ENCODE assay signal across 1 cellular context in the genomic region with DNA sequence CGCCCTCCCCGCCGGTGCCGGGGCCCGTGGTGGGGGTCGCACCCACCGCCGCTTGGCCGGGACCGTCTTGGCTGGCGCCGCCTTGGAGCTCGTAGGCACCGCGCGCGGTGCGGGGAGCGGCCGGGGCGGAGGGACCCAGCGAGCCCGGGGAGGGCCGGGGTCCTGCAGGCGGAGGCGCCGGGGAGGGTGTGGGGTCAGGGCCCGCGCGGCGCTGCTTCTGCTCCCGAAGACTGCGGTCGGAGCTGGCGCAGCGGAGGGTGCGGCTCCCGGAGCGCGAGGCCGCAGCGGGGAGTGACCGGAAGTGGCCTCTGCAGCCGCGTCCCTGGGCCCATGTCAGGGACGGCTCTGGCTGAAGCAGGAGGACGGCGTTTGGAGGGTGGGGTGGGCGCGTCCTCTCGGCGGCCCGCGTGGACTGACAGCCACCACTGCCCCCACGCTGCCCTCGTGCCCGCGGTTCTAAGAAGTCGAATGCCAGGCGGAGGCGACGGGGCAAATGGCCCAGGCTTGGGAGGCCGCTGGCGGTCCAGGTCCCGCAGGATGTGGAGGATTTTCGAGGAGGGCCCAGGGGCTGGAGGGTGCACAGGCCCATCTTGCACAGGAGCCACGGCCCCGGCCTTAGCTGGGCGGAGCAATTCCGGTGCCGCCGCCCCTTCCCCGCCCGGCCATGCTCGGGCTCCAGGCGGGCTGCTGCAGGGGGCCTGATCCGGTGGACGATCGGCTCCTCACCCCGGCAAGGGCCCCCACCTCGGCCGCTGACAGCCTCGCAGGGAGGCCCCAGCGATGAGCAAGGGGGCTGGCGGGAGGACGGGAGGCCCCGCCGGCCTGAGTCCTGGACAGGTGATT.
TF ChIP-seq lines count a peak whose summit lies in the region.

No MANE protein-coding gene starts in this region.

TF ChIP-seq in HepG2, 621 proteins besides CTCF, POLR2A, EP300 and RAD21 (continued from another document and continues in another):
- peak; percentile 57; the same call in 1 of the 2 replicates for TF ChIP-seq SP4 (CRISPR knock-in tag; IDR thresholded peaks at IDR 0.05)
- TF ChIP-seq, protein P1, sequence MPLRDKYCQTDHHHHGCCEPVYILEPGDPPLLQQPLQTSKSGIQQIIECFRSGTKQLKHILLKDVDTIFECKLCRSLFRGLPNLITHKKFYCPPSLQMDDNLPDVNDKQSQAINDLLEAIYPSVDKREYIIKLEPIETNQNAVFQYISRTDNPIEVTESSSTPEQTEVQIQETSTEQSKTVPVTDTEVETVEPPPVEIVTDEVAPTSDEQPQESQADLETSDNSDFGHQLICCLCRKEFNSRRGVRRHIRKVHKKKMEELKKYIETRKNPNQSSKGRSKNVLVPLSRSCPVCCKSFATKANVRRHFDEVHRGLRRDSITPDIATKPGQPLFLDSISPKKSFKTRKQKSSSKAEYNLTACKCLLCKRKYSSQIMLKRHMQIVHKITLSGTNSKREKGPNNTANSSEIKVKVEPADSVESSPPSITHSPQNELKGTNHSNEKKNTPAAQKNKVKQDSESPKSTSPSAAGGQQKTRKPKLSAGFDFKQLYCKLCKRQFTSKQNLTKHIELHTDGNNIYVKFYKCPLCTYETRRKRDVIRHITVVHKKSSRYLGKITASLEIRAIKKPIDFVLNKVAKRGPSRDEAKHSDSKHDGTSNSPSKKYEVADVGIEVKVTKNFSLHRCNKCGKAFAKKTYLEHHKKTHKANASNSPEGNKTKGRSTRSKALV (CRISPR knock-in tag; IDR thresholded peaks at IDR 0.05): 0 out of 2 replicates have a peak, but pooled peaks have one; percentile 1
- no peak for TF ChIP-seq ZNF337 (CRISPR knock-in tag; IDR thresholded peaks at IDR 0.05; ENCODE audit: borderline replicate concordance, low read depth)
- TF ChIP-seq LCORL (IDR thresholded peaks at IDR 0.05): no peak
- TF ChIP-seq LCORL (CRISPR knock-in tag; IDR thresholded peaks at IDR 0.05): peak; percentile 61
- no peak for TF ChIP-seq NAIF1 (CRISPR knock-in tag; IDR thresholded peaks at IDR 0.05; ENCODE audit: borderline replicate concordance)
- TF ChIP-seq, protein P2, sequence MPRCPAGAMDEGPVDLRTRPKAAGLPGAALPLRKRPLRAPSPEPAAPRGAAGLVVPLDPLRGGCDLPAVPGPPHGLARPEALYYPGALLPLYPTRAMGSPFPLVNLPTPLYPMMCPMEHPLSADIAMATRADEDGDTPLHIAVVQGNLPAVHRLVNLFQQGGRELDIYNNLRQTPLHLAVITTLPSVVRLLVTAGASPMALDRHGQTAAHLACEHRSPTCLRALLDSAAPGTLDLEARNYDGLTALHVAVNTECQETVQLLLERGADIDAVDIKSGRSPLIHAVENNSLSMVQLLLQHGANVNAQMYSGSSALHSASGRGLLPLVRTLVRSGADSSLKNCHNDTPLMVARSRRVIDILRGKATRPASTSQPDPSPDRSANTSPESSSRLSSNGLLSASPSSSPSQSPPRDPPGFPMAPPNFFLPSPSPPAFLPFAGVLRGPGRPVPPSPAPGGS (CRISPR knock-in tag; IDR thresholded peaks at IDR 0.05): peak; percentile 63; the same call in 1 of the 2 replicates
- TF ChIP-seq ZNF790 (CRISPR knock-in tag; IDR thresholded peaks at IDR 0.05; ENCODE audit: borderline replicate concordance): peak; percentile 92; the same call in 1 of the 2 replicates
- 0 out of 2 replicates have a peak, but pooled peaks have one; percentile 83 for TF ChIP-seq ZNF354B (CRISPR knock-in tag; IDR thresholded peaks at IDR 0.05)
- TF ChIP-seq, protein P3, sequence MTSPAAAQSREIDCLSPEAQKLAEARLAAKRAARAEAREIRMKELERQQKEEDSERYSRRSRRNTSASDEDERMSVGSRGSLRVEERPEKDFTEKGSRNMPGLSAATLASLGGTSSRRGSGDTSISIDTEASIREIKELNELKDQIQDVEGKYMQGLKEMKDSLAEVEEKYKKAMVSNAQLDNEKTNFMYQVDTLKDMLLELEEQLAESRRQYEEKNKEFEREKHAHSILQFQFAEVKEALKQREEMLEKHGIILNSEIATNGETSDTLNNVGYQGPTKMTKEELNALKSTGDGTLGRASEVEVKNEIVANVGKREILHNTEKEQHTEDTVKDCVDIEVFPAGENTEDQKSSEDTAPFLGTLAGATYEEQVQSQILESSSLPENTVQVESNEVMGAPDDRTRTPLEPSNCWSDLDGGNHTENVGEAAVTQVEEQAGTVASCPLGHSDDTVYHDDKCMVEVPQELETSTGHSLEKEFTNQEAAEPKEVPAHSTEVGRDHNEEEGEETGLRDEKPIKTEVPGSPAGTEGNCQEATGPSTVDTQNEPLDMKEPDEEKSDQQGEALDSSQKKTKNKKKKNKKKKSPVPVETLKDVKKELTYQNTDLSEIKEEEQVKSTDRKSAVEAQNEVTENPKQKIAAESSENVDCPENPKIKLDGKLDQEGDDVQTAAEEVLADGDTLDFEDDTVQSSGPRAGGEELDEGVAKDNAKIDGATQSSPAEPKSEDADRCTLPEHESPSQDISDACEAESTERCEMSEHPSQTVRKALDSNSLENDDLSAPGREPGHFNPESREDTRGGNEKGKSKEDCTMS (CRISPR knock-in tag; conservative IDR thresholded peaks at IDR 0.05): no peak
- no peak; the same call in 1 of the 2 replicates for TF ChIP-seq ZSCAN25 (CRISPR knock-in tag; IDR thresholded peaks at IDR 0.05)
- no peak for TF ChIP-seq SRSF1 (optimal IDR thresholded peaks at IDR 0.05; ENCODE audit: low read depth, low read length)
- no peak for TF ChIP-seq HDAC6 (IDR thresholded peaks at IDR 0.05; ENCODE audit: low read depth, low read length)
- TF ChIP-seq MIER3 (CRISPR knock-in tag; IDR thresholded peaks at IDR 0.05; ENCODE audit: borderline replicate concordance): no peak
- TF ChIP-seq, protein P4, sequence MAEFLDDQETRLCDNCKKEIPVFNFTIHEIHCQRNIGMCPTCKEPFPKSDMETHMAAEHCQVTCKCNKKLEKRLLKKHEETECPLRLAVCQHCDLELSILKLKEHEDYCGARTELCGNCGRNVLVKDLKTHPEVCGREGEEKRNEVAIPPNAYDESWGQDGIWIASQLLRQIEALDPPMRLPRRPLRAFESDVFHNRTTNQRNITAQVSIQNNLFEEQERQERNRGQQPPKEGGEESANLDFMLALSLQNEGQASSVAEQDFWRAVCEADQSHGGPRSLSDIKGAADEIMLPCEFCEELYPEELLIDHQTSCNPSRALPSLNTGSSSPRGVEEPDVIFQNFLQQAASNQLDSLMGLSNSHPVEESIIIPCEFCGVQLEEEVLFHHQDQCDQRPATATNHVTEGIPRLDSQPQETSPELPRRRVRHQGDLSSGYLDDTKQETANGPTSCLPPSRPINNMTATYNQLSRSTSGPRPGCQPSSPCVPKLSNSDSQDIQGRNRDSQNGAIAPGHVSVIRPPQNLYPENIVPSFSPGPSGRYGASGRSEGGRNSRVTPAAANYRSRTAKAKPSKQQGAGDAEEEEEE (CRISPR knock-in tag; IDR thresholded peaks at IDR 0.05; ENCODE audit: borderline replicate concordance): no peak
- TF ChIP-seq ZNF598 (CRISPR knock-in tag; IDR thresholded peaks at IDR 0.05; ENCODE audit: borderline replicate concordance): peak; percentile 53; the same call in 1 of the 2 replicates
- TF ChIP-seq ZBTB7A (CRISPR knock-in tag; IDR thresholded peaks at IDR 0.05): no peak
- TF ChIP-seq, protein P5, sequence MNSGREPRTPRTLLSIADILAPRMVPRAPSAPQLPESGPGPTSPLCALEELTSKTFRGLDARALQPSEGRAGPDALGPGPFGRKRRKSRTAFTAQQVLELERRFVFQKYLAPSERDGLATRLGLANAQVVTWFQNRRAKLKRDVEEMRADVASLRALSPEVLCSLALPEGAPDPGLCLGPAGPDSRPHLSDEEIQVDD (CRISPR knock-in tag; IDR thresholded peaks at IDR 0.05; ENCODE audit: borderline replicate concordance): no peak
- no peak; the same call in 1 of the 2 replicates for TF ChIP-seq MEIS2 (CRISPR knock-in tag; IDR thresholded peaks at IDR 0.05)
- TF ChIP-seq CENPT (CRISPR knock-in tag; IDR thresholded peaks at IDR 0.05; ENCODE audit: low read depth): no peak
- TF ChIP-seq, protein P6, sequence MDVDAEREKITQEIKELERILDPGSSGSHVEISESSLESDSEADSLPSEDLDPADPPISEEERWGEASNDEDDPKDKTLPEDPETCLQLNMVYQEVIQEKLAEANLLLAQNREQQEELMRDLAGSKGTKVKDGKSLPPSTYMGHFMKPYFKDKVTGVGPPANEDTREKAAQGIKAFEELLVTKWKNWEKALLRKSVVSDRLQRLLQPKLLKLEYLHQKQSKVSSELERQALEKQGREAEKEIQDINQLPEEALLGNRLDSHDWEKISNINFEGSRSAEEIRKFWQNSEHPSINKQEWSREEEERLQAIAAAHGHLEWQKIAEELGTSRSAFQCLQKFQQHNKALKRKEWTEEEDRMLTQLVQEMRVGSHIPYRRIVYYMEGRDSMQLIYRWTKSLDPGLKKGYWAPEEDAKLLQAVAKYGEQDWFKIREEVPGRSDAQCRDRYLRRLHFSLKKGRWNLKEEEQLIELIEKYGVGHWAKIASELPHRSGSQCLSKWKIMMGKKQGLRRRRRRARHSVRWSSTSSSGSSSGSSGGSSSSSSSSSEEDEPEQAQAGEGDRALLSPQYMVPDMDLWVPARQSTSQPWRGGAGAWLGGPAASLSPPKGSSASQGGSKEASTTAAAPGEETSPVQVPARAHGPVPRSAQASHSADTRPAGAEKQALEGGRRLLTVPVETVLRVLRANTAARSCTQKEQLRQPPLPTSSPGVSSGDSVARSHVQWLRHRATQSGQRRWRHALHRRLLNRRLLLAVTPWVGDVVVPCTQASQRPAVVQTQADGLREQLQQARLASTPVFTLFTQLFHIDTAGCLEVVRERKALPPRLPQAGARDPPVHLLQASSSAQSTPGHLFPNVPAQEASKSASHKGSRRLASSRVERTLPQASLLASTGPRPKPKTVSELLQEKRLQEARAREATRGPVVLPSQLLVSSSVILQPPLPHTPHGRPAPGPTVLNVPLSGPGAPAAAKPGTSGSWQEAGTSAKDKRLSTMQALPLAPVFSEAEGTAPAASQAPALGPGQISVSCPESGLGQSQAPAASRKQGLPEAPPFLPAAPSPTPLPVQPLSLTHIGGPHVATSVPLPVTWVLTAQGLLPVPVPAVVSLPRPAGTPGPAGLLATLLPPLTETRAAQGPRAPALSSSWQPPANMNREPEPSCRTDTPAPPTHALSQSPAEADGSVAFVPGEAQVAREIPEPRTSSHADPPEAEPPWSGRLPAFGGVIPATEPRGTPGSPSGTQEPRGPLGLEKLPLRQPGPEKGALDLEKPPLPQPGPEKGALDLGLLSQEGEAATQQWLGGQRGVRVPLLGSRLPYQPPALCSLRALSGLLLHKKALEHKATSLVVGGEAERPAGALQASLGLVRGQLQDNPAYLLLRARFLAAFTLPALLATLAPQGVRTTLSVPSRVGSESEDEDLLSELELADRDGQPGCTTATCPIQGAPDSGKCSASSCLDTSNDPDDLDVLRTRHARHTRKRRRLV (CRISPR knock-in tag; IDR thresholded peaks at IDR 0.05): 0 out of 2 replicates have a peak, but pooled peaks have one; percentile 24
- TF ChIP-seq MED8 (CRISPR knock-in tag; IDR thresholded peaks at IDR 0.05; ENCODE audit: insufficient replicate concordance): peak; percentile 67
- TF ChIP-seq IKZF1 (IDR thresholded peaks at IDR 0.05): no peak
- TF ChIP-seq TAF15 (IDR thresholded peaks at IDR 0.05; ENCODE audit: low read depth, low read length, poor library complexity, severe bottlenecking): no peak
- TF ChIP-seq ZNF747 (CRISPR knock-in tag; IDR thresholded peaks at IDR 0.05; ENCODE audit: borderline replicate concordance): peak; percentile 81; the same call in 1 of the 2 replicates
- TF ChIP-seq, protein P7, sequence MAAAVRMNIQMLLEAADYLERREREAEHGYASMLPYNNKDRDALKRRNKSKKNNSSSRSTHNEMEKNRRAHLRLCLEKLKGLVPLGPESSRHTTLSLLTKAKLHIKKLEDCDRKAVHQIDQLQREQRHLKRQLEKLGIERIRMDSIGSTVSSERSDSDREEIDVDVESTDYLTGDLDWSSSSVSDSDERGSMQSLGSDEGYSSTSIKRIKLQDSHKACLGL (CRISPR knock-in tag; IDR thresholded peaks at IDR 0.05): peak; percentile 83
- no peak; the same call in none of the 2 replicates for TF ChIP-seq BORCS8-MEF2B (CRISPR knock-in tag; IDR thresholded peaks at IDR 0.05)
- TF ChIP-seq ZNF839 (CRISPR knock-in tag; IDR thresholded peaks at IDR 0.05; ENCODE audit: borderline replicate concordance): peak; percentile 13; the same call in 1 of the 2 replicates
- no peak for TF ChIP-seq SCMH1 (CRISPR knock-in tag; IDR thresholded peaks at IDR 0.05; ENCODE audit: borderline replicate concordance)
- TF ChIP-seq ZNF724P (CRISPR knock-in tag; IDR thresholded peaks at IDR 0.05; ENCODE audit: borderline replicate concordance): peak; percentile 75; the same call in 1 of the 2 replicates
- no peak for TF ChIP-seq NFRKB (IDR thresholded peaks at IDR 0.05)
- TF ChIP-seq HOXA7 (CRISPR knock-in tag; IDR thresholded peaks at IDR 0.05): no peak
- 0 out of 2 replicates have a peak, but pooled peaks have one; percentile 10 for TF ChIP-seq AHR (CRISPR knock-in tag; IDR thresholded peaks at IDR 0.05)
- no peak for TF ChIP-seq RFX5 (IDR thresholded peaks at IDR 0.05; ENCODE audit: low read depth, low read length)
- no peak; the same call in 1 of the 2 replicates for TF ChIP-seq CAMTA2 (CRISPR knock-in tag; IDR thresholded peaks at IDR 0.05; ENCODE audit: borderline replicate concordance)
- TF ChIP-seq ZNF713 (CRISPR knock-in tag; IDR thresholded peaks at IDR 0.05): 0 out of 2 replicates have a peak, but pooled peaks have one; percentile 1
- TF ChIP-seq DMAP1 (CRISPR knock-in tag; IDR thresholded peaks at IDR 0.05): peak; percentile 85
- TF ChIP-seq SETDB1 (CRISPR knock-in tag; IDR thresholded peaks at IDR 0.05; ENCODE audit: borderline replicate concordance): no peak
- no peak; the same call in none of the 2 replicates for TF ChIP-seq ZNF782 (CRISPR knock-in tag; IDR thresholded peaks at IDR 0.05; ENCODE audit: borderline replicate concordance)
- no peak for TF ChIP-seq RARG (CRISPR knock-in tag; IDR thresholded peaks at IDR 0.05; ENCODE audit: low read depth)
- peak; percentile 85 for TF ChIP-seq ETV5 (CRISPR knock-in tag; IDR thresholded peaks at IDR 0.05; ENCODE audit: borderline replicate concordance)
- 0 out of 2 replicates have a peak, but pooled peaks have one; percentile 35 for TF ChIP-seq ZNF546 (CRISPR knock-in tag; conservative IDR thresholded peaks at IDR 0.05)
- peak; percentile 44; the same call in 1 of the 2 replicates for TF ChIP-seq ZNF180 (CRISPR knock-in tag; IDR thresholded peaks at IDR 0.05; ENCODE audit: borderline replicate concordance, low read depth)
- TF ChIP-seq SUZ12 (IDR thresholded peaks at IDR 0.05; ENCODE audit: low read depth, low read length): no peak
- TF ChIP-seq MATR3 (CRISPR knock-in tag; IDR thresholded peaks at IDR 0.05): no peak
- peak; percentile 81 for TF ChIP-seq MXD4 (CRISPR knock-in tag; IDR thresholded peaks at IDR 0.05)
- TF ChIP-seq, protein P8, sequence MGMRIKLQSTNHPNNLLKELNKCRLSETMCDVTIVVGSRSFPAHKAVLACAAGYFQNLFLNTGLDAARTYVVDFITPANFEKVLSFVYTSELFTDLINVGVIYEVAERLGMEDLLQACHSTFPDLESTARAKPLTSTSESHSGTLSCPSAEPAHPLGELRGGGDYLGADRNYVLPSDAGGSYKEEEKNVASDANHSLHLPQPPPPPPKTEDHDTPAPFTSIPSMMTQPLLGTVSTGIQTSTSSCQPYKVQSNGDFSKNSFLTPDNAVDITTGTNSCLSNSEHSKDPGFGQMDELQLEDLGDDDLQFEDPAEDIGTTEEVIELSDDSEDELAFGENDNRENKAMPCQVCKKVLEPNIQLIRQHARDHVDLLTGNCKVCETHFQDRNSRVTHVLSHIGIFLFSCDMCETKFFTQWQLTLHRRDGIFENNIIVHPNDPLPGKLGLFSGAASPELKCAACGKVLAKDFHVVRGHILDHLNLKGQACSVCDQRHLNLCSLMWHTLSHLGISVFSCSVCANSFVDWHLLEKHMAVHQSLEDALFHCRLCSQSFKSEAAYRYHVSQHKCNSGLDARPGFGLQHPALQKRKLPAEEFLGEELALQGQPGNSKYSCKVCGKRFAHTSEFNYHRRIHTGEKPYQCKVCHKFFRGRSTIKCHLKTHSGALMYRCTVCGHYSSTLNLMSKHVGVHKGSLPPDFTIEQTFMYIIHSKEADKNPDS (CRISPR knock-in tag; IDR thresholded peaks at IDR 0.05): 0 out of 2 replicates have a peak, but pooled peaks have one; percentile 35
- TF ChIP-seq IRF2 (CRISPR knock-in tag; IDR thresholded peaks at IDR 0.05): no peak
